Comparison of ENCODE assay signal across 8 cellular contexts in the genomic region with DNA sequence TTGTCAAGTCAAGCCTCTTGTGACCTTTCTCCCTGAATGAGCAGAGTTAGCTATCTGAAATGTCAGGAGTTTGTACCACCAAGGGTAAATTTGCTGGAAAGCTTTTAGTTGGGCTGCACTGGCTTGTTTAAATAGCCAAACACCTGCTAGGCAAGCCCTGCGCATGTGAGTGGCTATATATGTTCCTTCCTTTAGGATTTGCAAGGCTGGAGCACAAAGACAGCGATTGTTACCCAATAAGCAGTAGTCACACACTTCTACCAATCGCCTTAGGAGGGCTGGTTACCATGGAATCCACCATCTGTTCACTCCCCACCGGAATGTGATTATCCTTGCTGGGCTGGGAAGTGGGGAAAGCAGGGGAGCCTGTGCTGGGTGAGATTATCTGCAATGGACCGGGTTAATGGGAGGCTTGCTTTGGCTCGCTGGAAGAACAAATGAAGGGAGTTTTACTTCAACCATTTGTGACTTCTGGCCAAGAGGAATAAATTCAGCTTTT.
DNase-seq lines count a peak whose midpoint lies in the region; ATAC-seq and TF ChIP-seq lines count a peak whose summit lies in the region.

No MANE protein-coding gene starts in this region.

- peak overlapping the region in 1 of 4 donors; percentile 4 for H3K27ac ChIP-seq in Peyer's patch

- ATAC-seq in T-cell (replicated peaks in 1 of 4), result no peak

- no peaks in the 10 kb centered on the region for H3K27me3 Mint-ChIP-seq in neural crest cell (ENCODE audit: low read depth)
- H3K27me3 Mint-ChIP-seq in T-cell, result no peaks in the 10 kb centered on the region
- H3K27me3 Mint-ChIP-seq in activated T-cell treated with anti-CD3 and anti-CD28 coated beads, Interleukin-2, amount 50 U/mL, for 24 hours, result no peaks in the 10 kb centered on the region

- H3K9ac ChIP-seq in NT2/D1 (ENCODE audit: insufficient read length, low read depth), result no peak overlapping the region

- H3K4me1 Mint-ChIP-seq in neural crest cell, result peaks cover 63% of the 10 kb centered on the region
- H3K4me1 Mint-ChIP-seq in T-cell, result peaks cover 0 to 2% (median 0%) of the 10 kb centered on the region in 3 donors
- H3K4me1 Mint-ChIP-seq in activated T-cell treated with anti-CD3 and anti-CD28 coated beads, Interleukin-2, amount 50 U/mL, for 24 hours (ENCODE audit: low read depth), result peaks cover 1% of the 10 kb centered on the region

- H3K4me3 Mint-ChIP-seq in neural crest cell (peak overlapping the region; percentile 91), T-cell (no peak overlapping the region)
- H3K4me3 Mint-ChIP-seq in activated T-cell treated with anti-CD3 and anti-CD28 coated beads, Interleukin-2, amount 50 U/mL, for 24 hours, result no peak overlapping the region

- TF ChIP-seq CTCF in neural crest cell (conservative IDR thresholded peaks at IDR 0.05), result no peak
- no peak for TF ChIP-seq CTCF in Peyer's patch (IDR thresholded peaks at IDR 0.05)

- H3K4me1 ChIP-seq in NT2/D1 (ENCODE audit: insufficient read depth, insufficient read length) (peaks cover 3% of the 10 kb centered on the region), Peyer's patch (peaks cover 0 to 15% (median 0%) of the 10 kb centered on the region in 4 donors)

- H3K9me3 Mint-ChIP-seq in neural crest cell, result no peaks in the 10 kb centered on the region
- no peaks in the 10 kb centered on the region for H3K9me3 Mint-ChIP-seq in T-cell
- no peaks in the 10 kb centered on the region for H3K9me3 Mint-ChIP-seq in activated T-cell treated with anti-CD3 and anti-CD28 coated beads, Interleukin-2, amount 50 U/mL, for 24 hours

- H3K27me3 ChIP-seq in NT2/D1 (ENCODE audit: insufficient read depth, insufficient read length) (no peaks in the 10 kb centered on the region), Peyer's patch (no peaks in the 10 kb centered on the region)

- no peaks in the 10 kb centered on the region for H3K36me3 ChIP-seq in NT2/D1 (ENCODE audit: insufficient read depth, insufficient read length, low read length)
- no peaks in the 10 kb centered on the region for H3K36me3 ChIP-seq in Peyer's patch

- DNase-seq in HT1080 (ENCODE audit: low read depth) (peak; percentile 81), NT2/D1 (ENCODE audit: low read depth, low spot score) (peak; percentile 100), fibroblast of peridontal ligament (ENCODE audit: extremely low read depth) (peak; percentile 3), neural crest cell (ENCODE audit: low read depth, low spot score) (peak; percentile 72), T-cell (no peak), activated T-cell treated with anti-CD3 and anti-CD28 coated beads for 4 hours (no peak), Peyer's patch (no peak)
- DNase-seq in activated T-cell treated with anti-CD3 and anti-CD28 coated beads, Interleukin-2, amount 50 U/mL, for 24 hours, result no peak

- CTCF ChIA-PET in T-cell (lab: Charles Lee), result no interaction called here

- POLR2A ChIA-PET in T-cell (lab: Charles Lee), result no interaction called here

- H3K9me3 ChIP-seq in NT2/D1 (ENCODE audit: insufficient read depth, low read length) (no peaks in the 10 kb centered on the region), Peyer's patch (no peaks in the 10 kb centered on the region)

- no peak for TF ChIP-seq POLR2A in Peyer's patch (IDR thresholded peaks at IDR 0.05)

- H3K27ac Mint-ChIP-seq in neural crest cell (ENCODE audit: unreplicated experiment) (peak overlapping the region; percentile 13), T-cell (no peak overlapping the region)
- H3K27ac Mint-ChIP-seq in activated T-cell treated with anti-CD3 and anti-CD28 coated beads, Interleukin-2, amount 50 U/mL, for 24 hours, result no peak overlapping the region

- H3K36me3 Mint-ChIP-seq in neural crest cell (ENCODE audit: low read depth) (no peaks in the 10 kb centered on the region), T-cell (no peaks in the 10 kb centered on the region)
- H3K36me3 Mint-ChIP-seq in activated T-cell treated with anti-CD3 and anti-CD28 coated beads, Interleukin-2, amount 50 U/mL, for 24 hours (ENCODE audit: low read depth), result no peaks in the 10 kb centered on the region

- no peak overlapping the region for H3K4me3 ChIP-seq in NT2/D1 (ENCODE audit: insufficient read length, low read depth)
- no peak overlapping the region for H3K4me3 ChIP-seq in Peyer's patch

Comparison
In these comparisons a context has a peak if more than half of its experiments do, and no peak if none do; other contexts are left out.
1. DNase-seq: peak in HT1080 (single experiment), NT2/D1 (single experiment), fibroblast of peridontal ligament (single experiment) and neural crest cell (single experiment); none in T-cell (0 of 34), activated T-cell treated with anti-CD3 and anti-CD28 coated beads for 4 hours (single experiment), Peyer's patch (0 of 3) and activated T-cell treated with anti-CD3 and anti-CD28 coated beads, Interleukin-2, amount 50 U/mL, for 24 hours (single experiment).